ENCODE assay signal across 20 cellular contexts in the genomic region with DNA sequence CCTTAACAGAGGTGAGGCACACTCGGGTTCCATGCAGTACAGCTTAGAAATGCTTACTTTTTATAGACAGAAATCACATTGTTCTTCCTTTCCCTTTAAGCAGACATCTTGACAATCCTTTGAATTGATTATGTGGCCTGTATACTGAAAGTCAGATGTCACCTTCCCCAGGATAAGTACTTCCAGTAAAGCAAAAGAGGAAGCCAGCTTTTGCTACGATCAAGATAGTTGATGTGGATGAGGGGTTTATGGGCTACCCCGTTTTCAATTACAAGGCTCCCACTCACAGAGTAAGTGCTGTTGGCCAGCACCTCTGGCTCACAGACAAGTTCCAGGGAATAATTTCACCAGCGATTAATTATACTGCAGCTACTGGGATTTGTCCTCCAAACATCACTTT.
DNase-seq lines count a peak whose midpoint lies in the region; ATAC-seq and TF ChIP-seq lines count a peak whose summit lies in the region.
"Had no signal": no experiment of that assay in that cellular context is flagged by ENCODE, and none has a peak within 500 bp of the region (broad histone marks: within the 10 kb centered on the region; RNA-seq: fewer than 3 reads in every experiment).

No MANE protein-coding gene starts in this region.

- POLR2A ChIA-PET in activated CD8-positive, alpha-beta T cell treated with anti-CD3 and anti-CD28 coated beads for 36 hours (lab: Charles Lee) = interaction anchor here (0.9 kb wide), 1 partner anchor 11 kb away, joined by 3 read pairs; no protein-coding TSS in a partner anchor
- POLR2A ChIA-PET in activated CD8-positive, alpha-beta T cell treated with anti-CD3 and anti-CD28 coated beads, Interleukin-2, amount 10 ng/mL, durations not matched to agents 7 days and 5 days (lab: Charles Lee) = interaction anchor here (1.3 kb wide), 1 partner anchor 278 kb away, joined by 3 read pairs; no protein-coding TSS in a partner anchor

- no peak for ATAC-seq in activated CD8-positive, alpha-beta T cell treated with anti-CD3 and anti-CD28 coated beads for 36 hours
- ATAC-seq in activated CD8-positive, alpha-beta T cell treated with anti-CD3 and anti-CD28 coated beads, Interleukin-2, amount 10 ng/mL, durations not matched to agents 7 days and 5 days = no peak
- ATAC-seq in stimulated activated effector memory CD8-positive, alpha-beta T cell treated with anti-CD3 and anti-CD28 coated beads, Interleukin-12 subunit alpha, Interleukin-12 subunit beta, amount 100 ng/mL, for 72 hours = no peak
- ATAC-seq in HG03439 (IDR thresholded peaks at IDR 0.05; ENCODE audit: unreplicated experiment) = no peak
- ATAC-seq: stimulated activated naive CD8-positive, alpha-beta T cell treated with anti-CD3 and anti-CD28 coated beads, Interleukin-15, amount 100 ng/mL, for 72 hours; WTC11 had no signal

- no peak overlapping the region for H3K4me3 Mint-ChIP-seq in activated CD8-positive, alpha-beta T cell treated with anti-CD3 and anti-CD28 coated beads for 36 hours
- no peak overlapping the region for H3K4me3 Mint-ChIP-seq in activated CD8-positive, alpha-beta T cell treated with anti-CD3 and anti-CD28 coated beads, Interleukin-2, amount 10 ng/mL, durations not matched to agents 7 days and 5 days
- no peak overlapping the region for H3K4me3 Mint-ChIP-seq in stimulated activated effector memory CD8-positive, alpha-beta T cell treated with anti-CD3 and anti-CD28 coated beads, Interleukin-12 subunit alpha, Interleukin-12 subunit beta, amount 100 ng/mL, for 72 hours
- H3K4me3 Mint-ChIP-seq: activated CD4-positive, alpha-beta memory T cell treated with anti-CD3 and anti-CD28 coated beads, Interleukin-2, amount 10 ng/mL, durations not matched to agents 7 days and 5 days; stimulated activated naive CD8-positive, alpha-beta T cell treated with anti-CD3 and anti-CD28 coated beads, Interleukin-15, amount 100 ng/mL, for 72 hours; WTC11 had no signal

- intact Hi-C loops in activated CD8-positive, alpha-beta T cell treated with anti-CD3 and anti-CD28 coated beads for 36 hours (cut with micrococcal nuclease) = loop anchor here (10.0 kb wide), 2 partner anchors 191 to 751 kb away; a partner anchor contains a TSS

- H3K9me3 Mint-ChIP-seq in activated CD8-positive, alpha-beta T cell treated with anti-CD3 and anti-CD28 coated beads for 36 hours = no peaks in the 10 kb centered on the region
- H3K9me3 Mint-ChIP-seq in activated CD8-positive, alpha-beta T cell treated with anti-CD3 and anti-CD28 coated beads, Interleukin-2, amount 10 ng/mL, durations not matched to agents 7 days and 5 days (ENCODE audit: insufficient read depth) = no peaks in the 10 kb centered on the region
- H3K9me3 Mint-ChIP-seq in stimulated activated effector memory CD8-positive, alpha-beta T cell treated with anti-CD3 and anti-CD28 coated beads, Interleukin-12 subunit alpha, Interleukin-12 subunit beta, amount 100 ng/mL, for 72 hours = no peaks in the 10 kb centered on the region
- H3K9me3 Mint-ChIP-seq: activated CD4-positive, alpha-beta memory T cell treated with anti-CD3 and anti-CD28 coated beads, Interleukin-2, amount 10 ng/mL, durations not matched to agents 7 days and 5 days; stimulated activated naive CD8-positive, alpha-beta T cell treated with anti-CD3 and anti-CD28 coated beads, Interleukin-15, amount 100 ng/mL, for 72 hours; WTC11 had no signal

- no peak for DNase-seq in activated CD8-positive, alpha-beta T cell treated with anti-CD3 and anti-CD28 coated beads for 36 hours
- DNase-seq in activated CD8-positive, alpha-beta T cell treated with anti-CD3 and anti-CD28 coated beads, Interleukin-2, amount 10 ng/mL, durations not matched to agents 7 days and 5 days = no peak
- DNase-seq in NCI-H1092 (lab: John Stamatoyannopoulos, UW) = peak; percentile 35
- no peak for DNase-seq in caudate nucleus (lab: John Stamatoyannopoulos, UW)
- no peak for DNase-seq in stimulated activated effector memory CD8-positive, alpha-beta T cell treated with anti-CD3 and anti-CD28 coated beads, Interleukin-12 subunit alpha, Interleukin-12 subunit beta, amount 100 ng/mL, for 72 hours (ENCODE audit: low spot score in 2 of 2)
- DNase-seq in SIG-M5 treated with dmso at 0.1 percent for 504 hours (lab: John Stamatoyannopoulos, UW; ENCODE audit: unreplicated experiment) = no peak
- no peak for DNase-seq in activated CD4-positive, alpha-beta T cell treated with anti-CD3 and anti-CD28 coated beads for 4 hours
- DNase-seq: activated CD4-positive, alpha-beta memory T cell treated with anti-CD3 and anti-CD28 coated beads, Interleukin-2, amount 10 ng/mL, durations not matched to agents 7 days and 5 days; C1 segment of cervical spinal cord; foreskin melanocyte; mesenchymal stem cell; NCI-H524 treated with DMSO at 0.1 percent for 48 hours; stimulated activated naive CD8-positive, alpha-beta T cell treated with anti-CD3 and anti-CD28 coated beads, Interleukin-15, amount 100 ng/mL, for 72 hours; upper lobe of left lung had no signal

- no peak for TF ChIP-seq CTCF in activated CD8-positive, alpha-beta T cell treated with anti-CD3 and anti-CD28 coated beads for 36 hours (IDR thresholded peaks at IDR 0.05)

- no peaks in the 10 kb centered on the region for H3K27me3 Mint-ChIP-seq in activated CD8-positive, alpha-beta T cell treated with anti-CD3 and anti-CD28 coated beads for 36 hours
- no peaks in the 10 kb centered on the region for H3K27me3 Mint-ChIP-seq in activated CD8-positive, alpha-beta T cell treated with anti-CD3 and anti-CD28 coated beads, Interleukin-2, amount 10 ng/mL, durations not matched to agents 7 days and 5 days (ENCODE audit: low read depth)
- H3K27me3 Mint-ChIP-seq: activated CD4-positive, alpha-beta memory T cell treated with anti-CD3 and anti-CD28 coated beads, Interleukin-2, amount 10 ng/mL, durations not matched to agents 7 days and 5 days; progenitor cell of endocrine pancreas; stimulated activated naive CD8-positive, alpha-beta T cell treated with anti-CD3 and anti-CD28 coated beads, Interleukin-15, amount 100 ng/mL, for 72 hours had no signal

- H3K4me1 Mint-ChIP-seq in activated CD8-positive, alpha-beta T cell treated with anti-CD3 and anti-CD28 coated beads for 36 hours (ENCODE audit: low read depth) = peaks cover 47% of the 10 kb centered on the region
- peaks cover 61% of the 10 kb centered on the region for H3K4me1 Mint-ChIP-seq in activated CD8-positive, alpha-beta T cell treated with anti-CD3 and anti-CD28 coated beads, Interleukin-2, amount 10 ng/mL, durations not matched to agents 7 days and 5 days (ENCODE audit: low read depth)
- peaks cover 31% of the 10 kb centered on the region for H3K4me1 Mint-ChIP-seq in stimulated activated effector memory CD8-positive, alpha-beta T cell treated with anti-CD3 and anti-CD28 coated beads, Interleukin-12 subunit alpha, Interleukin-12 subunit beta, amount 100 ng/mL, for 72 hours

- peaks cover 21% of the 10 kb centered on the region for H3K36me3 Mint-ChIP-seq in activated CD8-positive, alpha-beta T cell treated with anti-CD3 and anti-CD28 coated beads for 36 hours (ENCODE audit: low read depth)
- peaks cover 38% of the 10 kb centered on the region for H3K36me3 Mint-ChIP-seq in activated CD8-positive, alpha-beta T cell treated with anti-CD3 and anti-CD28 coated beads, Interleukin-2, amount 10 ng/mL, durations not matched to agents 7 days and 5 days (ENCODE audit: low read depth)
- H3K36me3 Mint-ChIP-seq in stimulated activated effector memory CD8-positive, alpha-beta T cell treated with anti-CD3 and anti-CD28 coated beads, Interleukin-12 subunit alpha, Interleukin-12 subunit beta, amount 100 ng/mL, for 72 hours = no peaks in the 10 kb centered on the region

- peak overlapping the region; percentile 4 for H3K27ac ChIP-seq in caudate nucleus (ENCODE audit: low read depth, low read length)
- H3K27ac ChIP-seq: cardiac muscle cell, KMS-11, skin epidermis, upper lobe of left lung had no signal

- H3K27ac Mint-ChIP-seq in activated CD8-positive, alpha-beta T cell treated with anti-CD3 and anti-CD28 coated beads for 36 hours = peak overlapping the region; percentile 30
- no peak overlapping the region for H3K27ac Mint-ChIP-seq in activated CD8-positive, alpha-beta T cell treated with anti-CD3 and anti-CD28 coated beads, Interleukin-2, amount 10 ng/mL, durations not matched to agents 7 days and 5 days
- H3K27ac Mint-ChIP-seq in stimulated activated effector memory CD8-positive, alpha-beta T cell treated with anti-CD3 and anti-CD28 coated beads, Interleukin-12 subunit alpha, Interleukin-12 subunit beta, amount 100 ng/mL, for 72 hours = peak overlapping the region; percentile 94
- H3K27ac Mint-ChIP-seq: activated CD4-positive, alpha-beta memory T cell treated with anti-CD3 and anti-CD28 coated beads, Interleukin-2, amount 10 ng/mL, durations not matched to agents 7 days and 5 days; progenitor cell of endocrine pancreas; WTC11 had no signal

- CTCF ChIA-PET in activated CD8-positive, alpha-beta T cell treated with anti-CD3 and anti-CD28 coated beads for 36 hours (lab: Charles Lee) = interaction anchor here (0.8 to 1.2 kb wide), 3 partner anchors 9 to 88 kb away, joined by 3 to 4 read pairs (median 3); no protein-coding TSS in a partner anchor
- CTCF ChIA-PET in activated CD8-positive, alpha-beta T cell treated with anti-CD3 and anti-CD28 coated beads, Interleukin-2, amount 10 ng/mL, durations not matched to agents 7 days and 5 days (lab: Charles Lee) = interaction anchor here (0.9 to 5.3 kb wide), 2 partner anchors 43 to 277 kb away, joined by 3 to 22 read pairs; no protein-coding TSS in a partner anchor
